Comparison of ENCODE assay signal across 7 cellular contexts in the genomic region with DNA sequence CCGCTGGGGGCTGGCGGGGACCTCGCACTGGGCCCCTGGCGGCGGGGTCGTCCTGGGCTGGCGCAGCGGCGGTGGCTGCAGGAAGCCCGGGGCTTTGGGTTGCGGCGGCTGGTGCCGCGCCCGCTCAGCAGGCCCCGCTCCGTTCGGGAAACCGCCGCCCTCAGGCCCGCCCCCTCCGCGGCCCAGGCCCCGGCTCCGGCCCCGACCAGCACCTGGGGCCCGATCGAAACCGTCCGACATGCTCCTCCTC. TPM values are rescaled to one million over a fixed set of nuclear protein-coding genes. Genes with fewer than 3 reads are reported as not detected.
DNase-seq lines count a peak whose midpoint lies in the region; ATAC-seq and TF ChIP-seq lines count a peak whose summit lies in the region.
"Not testable (repeated sequence)": the region's sequence is repeated elsewhere in the genome, so short reads cannot be mapped to it uniquely, and the experiment has no call there.

No MANE protein-coding gene starts in this region.

- H3K4me3 Mint-ChIP-seq in activated T-cell treated with anti-CD3 and anti-CD28 coated beads, Interleukin-2, amount 50 U/mL, for 4 hours, result peak overlapping the region; percentile 90
- H3K4me3 Mint-ChIP-seq in endodermal cell, result not testable (repeated sequence)

- not testable (repeated sequence) for H3K27me3 Mint-ChIP-seq in activated T-cell treated with anti-CD3 and anti-CD28 coated beads, Interleukin-2, amount 50 U/mL, for 4 hours (ENCODE audit: low read depth); endodermal cell (ENCODE audit: insufficient read depth)

- TF ChIP-seq EP300 in Ishikawa (IDR thresholded peaks at IDR 0.05; ENCODE audit: borderline replicate concordance), result not testable (repeated sequence)

- H3K9ac ChIP-seq in endodermal cell (ENCODE audit: extremely low read depth, low read length, poor library complexity, severe bottlenecking), result peak overlapping the region; percentile 98

- DNase-seq in activated T-cell treated with anti-CD3 and anti-CD28 coated beads, Interleukin-2, amount 50 U/mL, for 4 hours; endodermal cell; left lung; retinal pigment epithelial cell (ENCODE audit: low read depth): not testable (repeated sequence)

- H3K9me3 Mint-ChIP-seq in activated T-cell treated with anti-CD3 and anti-CD28 coated beads, Interleukin-2, amount 50 U/mL, for 4 hours; endodermal cell: not testable (repeated sequence)

- ATAC-seq in GM19035 (IDR thresholded peaks at IDR 0.05; ENCODE audit: unreplicated experiment) (peak; percentile 86), HG02678 (IDR thresholded peaks at IDR 0.05; ENCODE audit: unreplicated experiment) (peak; percentile 91), left lung (peak; percentile 88)
- ATAC-seq in activated T-cell treated with anti-CD3 and anti-CD28 coated beads, Interleukin-2, amount 50 U/mL, for 4 hours, result not testable (repeated sequence)

- H3K27ac ChIP-seq in endodermal cell (ENCODE audit: low read depth, low read length), result peak overlapping the region; percentile 96
- H3K27ac ChIP-seq in left lung, result peak overlapping the region; percentile 94 to 96

- H3K4me1 Mint-ChIP-seq in activated T-cell treated with anti-CD3 and anti-CD28 coated beads, Interleukin-2, amount 50 U/mL, for 4 hours (ENCODE audit: low read depth), result peaks cover 13% of the 10 kb centered on the region
- peaks cover 11% of the 10 kb centered on the region for H3K4me1 Mint-ChIP-seq in endodermal cell

- H3K36me3 ChIP-seq in endodermal cell (ENCODE audit: control insufficient read depth, insufficient read depth, low read length), result peaks cover 35% of the 10 kb centered on the region
- not testable (repeated sequence) for H3K36me3 ChIP-seq in left lung

- not testable (repeated sequence) for TF ChIP-seq CTCF in endodermal cell (conservative IDR thresholded peaks at IDR 0.05); left lung (IDR thresholded peaks at IDR 0.05); retinal pigment epithelial cell (conservative IDR thresholded peaks at IDR 0.05; ENCODE audit: low read depth, low read length)

- intact Hi-C loops in left lung (cut with DNase I), result not testable (repeated sequence)

- H3K27ac Mint-ChIP-seq in endodermal cell, result not testable (repeated sequence)

- H3K36me3 Mint-ChIP-seq in activated T-cell treated with anti-CD3 and anti-CD28 coated beads, Interleukin-2, amount 50 U/mL, for 4 hours (ENCODE audit: insufficient read depth); endodermal cell (ENCODE audit: low read depth): not testable (repeated sequence)

- 0% methylated on average over 6 to 27 of the region's 30 CpGs for WGBS in endodermal cell (ENCODE audit: insufficient coverage in 1 of 2, insufficient read length in 1 of 2), 2 experiments

- not testable (repeated sequence) for H3K4me1 ChIP-seq in endodermal cell (ENCODE audit: control insufficient read depth, insufficient read depth, low read length)
- peaks cover 22 to 45% of the 10 kb centered on the region in 2 donors for H3K4me1 ChIP-seq in left lung

- H3K4me3 ChIP-seq in endodermal cell (ENCODE audit: low read length), result peak overlapping the region; percentile 98
- peak overlapping the region; percentile 62 to 69 for H3K4me3 ChIP-seq in left lung
- H3K4me3 ChIP-seq in retinal pigment epithelial cell (ENCODE audit: low read length), result peak overlapping the region; percentile 94

- TF ChIP-seq RAD21 in Ishikawa (IDR thresholded peaks at IDR 0.05; ENCODE audit: low read depth), result not testable (repeated sequence)

- H3K27me3 ChIP-seq in endodermal cell (ENCODE audit: control insufficient read depth, insufficient read depth, low read length, poor library complexity, severe bottlenecking); left lung: not testable (repeated sequence)

- H3K9me3 ChIP-seq in endodermal cell (ENCODE audit: control insufficient read depth, low read length); left lung: not testable (repeated sequence)

TF ChIP-seq in Ishikawa, 13 proteins besides CTCF, POLR2A, EP300 and RAD21:
- TF ChIP-seq TAF1 (IDR thresholded peaks at IDR 0.05; ENCODE audit: low read depth) (0 out of 2 replicates have a peak, but pooled peaks have one; percentile 46), MAX (IDR thresholded peaks at IDR 0.05) (0 out of 2 replicates have a peak, but pooled peaks have one; percentile 18)

RNA-seq across cellular contexts. Expression of gene PAIP1, which starts 0.3 kb away (rescaled TPM):
- total RNA-seq in activated T-cell treated with anti-CD3 and anti-CD28 coated beads, Interleukin-2, amount 50 U/mL, for 4 hours, result 10 to 100 TPM; 64.8 to 69.5 (median 66.7) TPM
- total RNA-seq in endodermal cell, result 100 to 1,000 TPM; 115 to 118 TPM
- polyA plus RNA-seq in endodermal cell (2013, experiment 1 of 2), result 137 TPM
- 134 TPM for polyA plus RNA-seq in endodermal cell (2013, experiment 2 of 2)
- 10 to 100 TPM; 78.2 to 78.6 TPM for total RNA-seq in left lung

RNA-seq across cellular contexts. Expression of gene C5orf34, which starts 41.6 kb away (rescaled TPM):
- total RNA-seq in activated T-cell treated with anti-CD3 and anti-CD28 coated beads, Interleukin-2, amount 50 U/mL, for 4 hours, result 1 to 10 TPM; 3.1 to 3.8 (median 3.6) TPM
- total RNA-seq in endodermal cell (10 to 100 TPM in 1 of 2 donors, 1 to 10 TPM in 1; 7.4 to 13.0 TPM), left lung (1 to 10 TPM; 1.8 to 2.2 TPM)
- polyA plus RNA-seq in endodermal cell (2013, experiment 1 of 2), result 11.3 TPM
- polyA plus RNA-seq in endodermal cell (2013, experiment 2 of 2), result 11.0 TPM

RNA-seq across cellular contexts. Expression of gene NNT, which starts 46.4 kb away (rescaled TPM):
- 10 to 100 TPM; 25.3 to 40.4 (median 26.0) TPM for total RNA-seq in activated T-cell treated with anti-CD3 and anti-CD28 coated beads, Interleukin-2, amount 50 U/mL, for 4 hours
- total RNA-seq in endodermal cell (10 to 100 TPM; 27.5 to 27.9 TPM), left lung (100 to 1,000 TPM in 1 of 2 donors, 10 to 100 TPM in 1; 72.5 to 112 TPM)
- 26.1 TPM for polyA plus RNA-seq in endodermal cell (2013, experiment 1 of 2)
- 26.3 TPM for polyA plus RNA-seq in endodermal cell (2013, experiment 2 of 2)
